In the genomic region with DNA sequence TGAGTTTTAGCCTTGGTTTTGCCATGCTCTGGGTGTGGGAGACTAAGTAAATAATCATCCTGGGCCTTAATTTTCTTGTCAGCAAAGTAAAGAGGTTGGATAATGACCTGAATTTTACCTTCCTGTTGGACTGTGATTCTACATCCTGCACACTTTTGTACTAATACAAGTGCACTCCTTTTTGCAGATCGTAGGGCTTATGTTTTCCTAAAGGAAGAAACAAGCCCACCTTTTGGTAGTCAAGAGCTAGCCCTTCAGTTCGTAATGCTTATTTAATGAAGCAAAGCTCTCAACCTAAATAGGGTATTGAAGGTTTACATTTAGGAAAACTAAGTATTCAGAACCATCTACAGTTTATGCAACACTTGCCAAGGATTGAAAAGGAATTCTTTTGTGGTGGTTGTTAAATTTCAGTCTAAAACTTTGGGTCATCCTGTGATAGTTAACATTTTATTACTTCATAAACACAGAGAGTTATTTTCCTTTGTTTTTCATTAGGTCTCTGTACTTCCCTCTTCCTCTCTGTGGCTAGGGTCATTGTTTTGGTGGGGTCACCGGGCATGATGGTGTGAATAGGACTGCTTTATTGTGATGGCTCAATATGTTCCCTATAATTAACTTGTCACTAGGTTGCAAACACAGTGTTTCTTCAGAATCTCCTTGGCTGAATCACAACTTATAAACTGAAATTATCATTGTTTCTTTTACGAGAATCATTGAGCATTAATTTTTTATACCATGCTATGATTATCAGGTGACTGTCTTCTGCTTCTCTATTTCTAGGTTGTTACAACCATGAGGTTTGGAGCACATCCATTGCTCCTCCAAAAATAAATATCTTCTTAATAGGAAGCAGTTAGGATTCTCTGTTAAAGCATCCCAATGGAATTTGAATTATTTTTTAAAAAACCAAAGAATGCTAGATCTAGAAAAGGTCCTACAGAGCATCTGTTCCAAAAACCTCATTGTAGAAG, we compare ENCODE assay signal across 25 cellular contexts. TPM values are rescaled to one million over a fixed set of nuclear protein-coding genes. Genes with fewer than 3 reads are reported as not detected.
DNase-seq lines count a peak whose midpoint lies in the region; ATAC-seq and TF ChIP-seq lines count a peak whose summit lies in the region.
"Had no signal": no experiment of that assay in that cellular context is flagged by ENCODE, and none has a peak within 500 bp of the region (broad histone marks: within the 10 kb centered on the region; RNA-seq: fewer than 3 reads in every experiment).

No MANE protein-coding gene starts in this region.

- no peaks in the 10 kb centered on the region for H3F3A ChIP-seq in GM23248 (ENCODE audit: insufficient read depth)

- no peaks in the 10 kb centered on the region for H3K4me1 ChIP-seq in breast epithelium
- H3K4me1 ChIP-seq in GM23248 (ENCODE audit: insufficient read depth), result no peaks in the 10 kb centered on the region
- H3K4me1 ChIP-seq in spleen, result no peaks in the 10 kb centered on the region
- H3K4me1 ChIP-seq: BLaER1 treated with 17β-estradiol and CSF1 and Interleukin-3, amounts not matched to agents 10 nM and 100 nM had no signal

- ATAC-seq in left colon, result peak; percentile 36
- ATAC-seq: activated T-cell treated with anti-CD3 and anti-CD28 coated beads, Interleukin-2, amount 50 U/mL, for 72 hours had no signal

- H3K9me2 ChIP-seq in GM23248 (ENCODE audit: insufficient read depth), result no peaks in the 10 kb centered on the region

- in situ Hi-C loops in GM23248 (cut with MboI), result no loop called here

- no peak overlapping the region for H3K4me2 ChIP-seq in GM23248 (ENCODE audit: unreplicated experiment)
- H3K4me2 ChIP-seq: BLaER1 treated with 17β-estradiol and CSF1 and Interleukin-3, amounts not matched to agents 10 nM and 100 nM had no signal

- H3K27ac ChIP-seq in breast epithelium (peak overlapping the region; percentile 16 to 23), GM23248 (no peak overlapping the region), spleen (no peak overlapping the region)
- H3K27ac ChIP-seq: BLaER1 treated with 17β-estradiol and CSF1 and Interleukin-3, amounts not matched to agents 10 nM and 100 nM; cardiac muscle cell; thoracic aorta; WERI-Rb-1 had no signal

- H3K36me3 ChIP-seq in breast epithelium (no peaks in the 10 kb centered on the region), GM23248 (ENCODE audit: low read depth) (no peaks in the 10 kb centered on the region), spleen (no peaks in the 10 kb centered on the region)
- H3K36me3 ChIP-seq: BLaER1 treated with 17β-estradiol and CSF1 and Interleukin-3, amounts not matched to agents 10 nM and 100 nM; cardiac muscle cell; thoracic aorta; WERI-Rb-1 had no signal

- no peaks in the 10 kb centered on the region for H3K9me3 ChIP-seq in breast epithelium
- H3K9me3 ChIP-seq in GM23248 (ENCODE audit: low read depth), result no peaks in the 10 kb centered on the region
- H3K9me3 ChIP-seq in spleen, result no peaks in the 10 kb centered on the region
- H3K9me3 ChIP-seq: BLaER1 treated with 17β-estradiol and CSF1 and Interleukin-3, amounts not matched to agents 10 nM and 100 nM; thoracic aorta had no signal

- WGBS in GM23248 (ENCODE audit: low coverage in 1 of 2, low lambda C conversion rate in 2 of 2, missing lambda C conversion rate in 2 of 2), 2 experiments, result 19 to 24% methylated on average over 4 of the region's 4 CpGs
- 63 to 81% (median 71%) methylated on average over 4 of the region's 4 CpGs for WGBS in spleen, 5 donors

- TF ChIP-seq CTCF in AG10803 (conservative IDR thresholded peaks at IDR 0.05; ENCODE audit: low read length), result no peak
- TF ChIP-seq CTCF in breast epithelium (IDR thresholded peaks at IDR 0.05), result no peak
- TF ChIP-seq CTCF in spleen (IDR thresholded peaks at IDR 0.05 in 8 of 11, conservative IDR thresholded peaks at IDR 0.05 in 3 of 11), result no peak

- H4K20me1 ChIP-seq in GM23248 (ENCODE audit: insufficient read depth), result no peaks in the 10 kb centered on the region
- H4K20me1 ChIP-seq: BLaER1 treated with 17β-estradiol and CSF1 and Interleukin-3, amounts not matched to agents 10 nM and 100 nM had no signal

- H3K27me3 ChIP-seq in breast epithelium, result no peaks in the 10 kb centered on the region
- no peaks in the 10 kb centered on the region for H3K27me3 ChIP-seq in GM23248 (replicated peaks; ENCODE audit: insufficient read depth)
- no peaks in the 10 kb centered on the region for H3K27me3 ChIP-seq in spleen (replicated peaks in 1 of 7)
- H3K27me3 ChIP-seq: BLaER1 treated with 17β-estradiol and CSF1 and Interleukin-3, amounts not matched to agents 10 nM and 100 nM; cardiac muscle cell had no signal

- H3K9ac ChIP-seq in GM23248, result no peak overlapping the region
- H3K9ac ChIP-seq: BLaER1 treated with 17β-estradiol and CSF1 and Interleukin-3, amounts not matched to agents 10 nM and 100 nM had no signal

- TF ChIP-seq POLR2A in breast epithelium (IDR thresholded peaks at IDR 0.05) (no peak), spleen (IDR thresholded peaks at IDR 0.05) (no peak)

- no peak overlapping the region for H2AFZ ChIP-seq in GM23248

- H3K4me3 ChIP-seq in AG10803 (ENCODE audit: low read length) (no peak overlapping the region), breast epithelium (no peak overlapping the region), GM23248 (no peak overlapping the region), spleen (no peak overlapping the region)
- H3K4me3 ChIP-seq: BLaER1 treated with 17β-estradiol and CSF1 and Interleukin-3, amounts not matched to agents 10 nM and 100 nM; cardiac muscle cell; thoracic aorta had no signal

- intact Hi-C loops in breast epithelium (cut with DNase I; ENCODE audit: low total_unique reads), result no loop called here
- intact Hi-C loops in left colon (cut with DNase I, micrococcal nuclease), result no loop called here
- intact Hi-C loops in spleen (cut with DNase I; ENCODE audit: low total_unique reads), result no loop called here

- DNase-seq in AG10803 (ENCODE audit: low read depth) (peak; percentile 1), NCI-H2081 treated with DMSO at 0.1 percent for 48 hours (lab: John Stamatoyannopoulos, UW) (peak; percentile 22), breast epithelium (ENCODE audit: low spot score in 2 of 2) (no peak), left colon (no peak), GM23248 (no peak), spleen (no peak), DMS114 treated with DMSO at 0.1 percent for 48 hours (lab: John Stamatoyannopoulos, UW; ENCODE audit: unreplicated experiment) (no peak)
- no peak for DNase-seq in stimulated activated naive CD4-positive, alpha-beta T cell treated with Interleukin-2 at 50 U/mL for 16 hours (lab: John Stamatoyannopoulos, UW)
- DNase-seq: activated CD4-positive, alpha-beta T cell treated with anti-CD3 and anti-CD28 coated beads, Interleukin-2, amount 10 ng/mL, durations not matched to agents 7 days and 5 days; activated naive CD4-positive, alpha-beta T cell treated with anti-CD3 and anti-CD28 coated beads for 36 hours; activated T-cell treated with anti-CD3 and anti-CD28 coated beads, Interleukin-2, amount 50 U/mL, for 72 hours; amniotic stem cell; GOT3; head of caudate nucleus; mesenchymal stem cell; NCI-H226; NCI-H82; Right ventricle myocardium superior; stimulated activated CD4-positive, alpha-beta T cell treated with anti-CD3 and anti-CD28 coated beads, Interleukin-4, amount 100 ng/mL, for 24 hours; stimulated activated naive CD4-positive, alpha-beta T cell; WERI-Rb-1 had no signal

- no peaks in the 10 kb centered on the region for H3K79me2 ChIP-seq in GM23248 (ENCODE audit: insufficient read depth)

RNA-seq across cellular contexts. Expression of gene SPINK5, which starts 28.5 kb away (rescaled TPM):
- total RNA-seq in breast epithelium (under 1 TPM in 2 of 3 donors, not detected in 1; under 0.01 to 0.16 TPM), left colon (10 to 100 TPM; 12.8 to 32.6 TPM), spleen (under 1 TPM in 2 of 7 donors, not detected in 5; 0.21 to 0.32 TPM)
- not detected in 2 replicates for total RNA-seq in GM23248 (2014; rRNA removed; shearing (Covaris generic))
- polyA plus RNA-seq in GM23248 (2016; fragmentation: Nextera tagmentation; extraction: Ambion mirVana) (not detected in 2 replicates), spleen (under 1 TPM; 0.11 to 0.51 (median 0.26) TPM)
- total RNA-seq: activated CD4-positive, alpha-beta T cell treated with anti-CD3 and anti-CD28 coated beads, Interleukin-2, amount 10 ng/mL, durations not matched to agents 7 days and 5 days; activated naive CD4-positive, alpha-beta T cell treated with anti-CD3 and anti-CD28 coated beads for 36 hours; activated T-cell treated with anti-CD3 and anti-CD28 coated beads, Interleukin-2, amount 50 U/mL, for 72 hours; OCI-LY7 had no signal

Comparison
In these comparisons a context has a peak if more than half of its experiments do, and no peak if none do; other contexts are left out.
1. DNase-seq: peak in AG10803 (single experiment) and NCI-H2081 treated with DMSO at 0.1 percent for 48 hours (single experiment); none in breast epithelium (0 of 2), left colon (0 of 2), GM23248 (single experiment), stimulated activated naive CD4-positive, alpha-beta T cell treated with Interleukin-2 at 50 U/mL for 16 hours (single experiment), spleen (single experiment) and DMS114 treated with DMSO at 0.1 percent for 48 hours (single experiment).
2. H3K27ac ChIP-seq: peak in breast epithelium (2 of 2); none in GM23248 (single experiment) and spleen (0 of 8).
3. RNA of gene SPINK5, which starts 28.5 kb away (total RNA-seq): 12.8 to 32.6 TPM in left colon; under 0.01 to 0.16 TPM in breast epithelium, 0.21 to 0.32 TPM in spleen and not detected in GM23248; every median in the first group is over 10 times any median in the second.